Comparison of ENCODE assay signal across 8 cellular contexts in genomic region chr10:46786518-46787320, GRCh38.
DNase-seq lines count a peak whose midpoint lies in the region; ATAC-seq and TF ChIP-seq lines count a peak whose summit lies in the region.
"Not testable (repeated sequence)": the region's sequence is repeated elsewhere in the genome, so short reads cannot be mapped to it uniquely, and the experiment has no call there.

No MANE protein-coding gene starts in this region.

- peaks cover 21% of the 10 kb centered on the region for H3K27me3 Mint-ChIP-seq in T-helper 1 cell treated with Interleukin-12 subunit alpha and Interleukin-12 subunit beta and Interleukin-4 antibody, amounts not matched to agents 30 μg/mL and 1 μg/mL, for 36 hours (ENCODE audit: low read depth)

- not testable (repeated sequence) for H3K9me3 Mint-ChIP-seq in T-helper 1 cell treated with Interleukin-12 subunit alpha and Interleukin-12 subunit beta and Interleukin-4 antibody, amounts not matched to agents 30 μg/mL and 1 μg/mL, for 36 hours

- TF ChIP-seq EP300 in ovary (IDR thresholded peaks at IDR 0.05): not testable (repeated sequence)

- peak overlapping the region; percentile 96 for H3K4me3 Mint-ChIP-seq in T-helper 1 cell treated with Interleukin-12 subunit alpha and Interleukin-12 subunit beta and Interleukin-4 antibody, amounts not matched to agents 30 μg/mL and 1 μg/mL, for 36 hours

- H3K9me3 ChIP-seq in left ventricle myocardium inferior (replicated peaks); ovary; thyroid gland: not testable (repeated sequence)

- peak; percentile 81 for ATAC-seq in HG02623 (IDR thresholded peaks at IDR 0.05; ENCODE audit: unreplicated experiment)

- H3K36me3 Mint-ChIP-seq in T-helper 1 cell treated with Interleukin-12 subunit alpha and Interleukin-12 subunit beta and Interleukin-4 antibody, amounts not matched to agents 30 μg/mL and 1 μg/mL, for 36 hours (ENCODE audit: low read depth): not testable (repeated sequence)

- H3K36me3 ChIP-seq in left ventricle myocardium inferior: peaks cover 13% of the 10 kb centered on the region
- H3K36me3 ChIP-seq in ovary, thyroid gland: not testable (repeated sequence)

- H3K4me1 ChIP-seq in left ventricle myocardium inferior: peaks cover 13% of the 10 kb centered on the region
- H3K4me1 ChIP-seq in ovary (ENCODE audit: insufficient read depth); thyroid gland: not testable (repeated sequence)

- H3K27ac ChIP-seq in left ventricle myocardium inferior (replicated peaks) (peak overlapping the region; percentile 83), ovary (peak overlapping the region in 1 of 2 donors; percentile 48), thyroid gland (peak overlapping the region; percentile 64 to 84 (median 76))

- not testable (repeated sequence) for TF ChIP-seq POLR2A in ovary (IDR thresholded peaks at IDR 0.05)
- peak in 1 of 2 donors; percentile 63 for TF ChIP-seq POLR2A in thyroid gland (IDR thresholded peaks at IDR 0.05)

- not testable (repeated sequence) for H3K4me1 Mint-ChIP-seq in T-helper 1 cell treated with Interleukin-12 subunit alpha and Interleukin-12 subunit beta and Interleukin-4 antibody, amounts not matched to agents 30 μg/mL and 1 μg/mL, for 36 hours (ENCODE audit: low read depth)

- TF ChIP-seq CTCF in left ventricle myocardium inferior (IDR thresholded peaks at IDR 0.05; ENCODE audit: borderline replicate concordance); ovary (IDR thresholded peaks at IDR 0.05); thyroid gland (IDR thresholded peaks at IDR 0.05): not testable (repeated sequence)

- 0 to 1% (median 0%) methylated on average over 3 to 46 of the region's 62 CpGs for WGBS in ovary, 3 donors
- WGBS in thyroid gland, 2 donors: 0 to 2% methylated on average over 8 to 12 of the region's 62 CpGs

- intact Hi-C loops in left ventricle myocardium inferior (cut with micrococcal nuclease); ovary (cut with DNase I); thyroid gland (cut with DNase I): not testable (repeated sequence)

- H3K4me3 ChIP-seq in GM08714 (ENCODE audit: low read length) (peak overlapping the region; percentile 66), left ventricle myocardium inferior (peak overlapping the region; percentile 76), ovary (peak overlapping the region; percentile 77), thyroid gland (replicated peaks in 1 of 3) (peak overlapping the region in 2 of 3 donors; percentile 27 to 47)

- peak; percentile 19 for DNase-seq in NCI-H1105 (lab: John Stamatoyannopoulos, UW)
- peak in 44 of 56 donors; percentile 2 to 87 (median 46) for DNase-seq in amygdala (lab: John Stamatoyannopoulos, UW)
- peak; percentile 76 for DNase-seq in left ventricle myocardium inferior
- peak; percentile 58 to 75 (median 63) for DNase-seq in ovary
- DNase-seq in thyroid gland: peak; percentile 80 to 83

- peak overlapping the region; percentile 87 for H3K27ac Mint-ChIP-seq in T-helper 1 cell treated with Interleukin-12 subunit alpha and Interleukin-12 subunit beta and Interleukin-4 antibody, amounts not matched to agents 30 μg/mL and 1 μg/mL, for 36 hours

- H3K27me3 ChIP-seq in left ventricle myocardium inferior (ENCODE audit: low read depth); ovary; thyroid gland: not testable (repeated sequence)

Comparison
In these comparisons a context has a peak if more than half of its experiments do, and no peak if none do; other contexts are left out.
1. DNase-seq: peak in every context shown above with its lines; median percentile 82 in thyroid gland; 76 in left ventricle myocardium inferior; 63 in ovary; 46 in amygdala; 19 in NCI-H1105.